ENCODE assay signal across 8 cellular contexts in the genomic region with DNA sequence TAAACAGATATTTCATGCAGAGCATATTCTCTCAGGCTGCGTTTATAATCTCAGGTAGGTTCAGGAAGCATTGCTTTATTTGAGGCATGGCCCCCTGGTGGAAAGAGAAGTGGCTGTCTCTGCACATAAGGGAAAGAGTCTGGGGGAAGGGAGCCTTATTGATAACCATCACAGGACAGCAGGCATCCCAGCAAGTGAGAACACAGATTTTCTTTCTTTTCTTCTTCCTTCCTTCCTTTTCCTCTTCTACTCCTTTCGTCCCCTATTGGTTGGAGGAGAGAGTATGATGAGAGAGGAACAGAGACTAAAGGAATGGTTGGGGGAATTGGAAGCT. TPM values are rescaled to one million over a fixed set of nuclear protein-coding genes. Genes with fewer than 3 reads are reported as not detected.
DNase-seq lines count a peak whose midpoint lies in the region; ATAC-seq and TF ChIP-seq lines count a peak whose summit lies in the region.

No MANE protein-coding gene starts in this region.

- H3K4me1 ChIP-seq in CD8-positive, alpha-beta T cell (ENCODE audit: insufficient read depth, low read length), result no peaks in the 10 kb centered on the region
- no peaks in the 10 kb centered on the region for H3K4me1 ChIP-seq in foreskin keratinocyte

- H3K4me3 ChIP-seq in CD8-positive, alpha-beta T cell (ENCODE audit: low read depth, low read length), result no peak overlapping the region

- peaks cover 31% of the 10 kb centered on the region for H3K4me1 Mint-ChIP-seq in CD8-positive, alpha-beta T cell (ENCODE audit: low read depth)

- peaks cover 57% of the 10 kb centered on the region for H3K36me3 Mint-ChIP-seq in CD8-positive, alpha-beta T cell

- TF ChIP-seq CTCF in CD8-positive, alpha-beta T cell (IDR thresholded peaks at IDR 0.05), result peak; percentile 45
- peak; percentile 62 for TF ChIP-seq CTCF in foreskin keratinocyte (conservative IDR thresholded peaks at IDR 0.05)

- CTCF ChIA-PET in CD8-positive, alpha-beta T cell (lab: Charles Lee), result interaction anchor here (1.0 to 2.3 kb wide), 2 partner anchors 157 to 194 kb away, joined by 3 to 10 read pairs; no protein-coding TSS in a partner anchor

- H3K27ac ChIP-seq in CD8-positive, alpha-beta T cell (ENCODE audit: low read depth, low read length), result no peak overlapping the region
- H3K27ac ChIP-seq in foreskin keratinocyte, result no peak overlapping the region

- no peaks in the 10 kb centered on the region for H3K27me3 ChIP-seq in CD8-positive, alpha-beta T cell (ENCODE audit: insufficient read depth, low read length)
- no peaks in the 10 kb centered on the region for H3K27me3 ChIP-seq in foreskin keratinocyte

- H3K27ac Mint-ChIP-seq in CD8-positive, alpha-beta T cell, result peak overlapping the region; percentile 60

- no peaks in the 10 kb centered on the region for H3K36me3 ChIP-seq in CD8-positive, alpha-beta T cell (ENCODE audit: insufficient read depth, low read length)

- peak in 3 of 7 experiments; percentile 15 to 38 (median 19) for DNase-seq in CD8-positive, alpha-beta T cell
- DNase-seq in SK-N-DZ (ENCODE audit: low spot score) (peak; percentile 54), foreskin keratinocyte (peak in 1 of 2 donors; percentile 14), NCI-H526 treated with DMSO at 0.1 percent for 48 hours (lab: John Stamatoyannopoulos, UW) (no peak), NCI-H1048 (lab: John Stamatoyannopoulos, UW) (no peak)
- no peak for DNase-seq in activated T-cell treated with anti-CD3 and anti-CD28 coated beads, Interleukin-2, amount 50 U/mL, for 48 hours
- DNase-seq in stimulated activated CD4-positive, alpha-beta T cell treated with anti-CD3 and anti-CD28 coated beads, Interleukin-12 subunit alpha, Interleukin-12 subunit beta, amount 100 ng/mL, for 4 hours, result no peak

- intact Hi-C loops in CD8-positive, alpha-beta T cell (cut with DNase I, micrococcal nuclease), result loop anchor here (1.0 kb wide), 3 partner anchors 128 to 192 kb away; partner anchors contain the start of gene EGLN1 (in 1 of the 2)

- no peaks in the 10 kb centered on the region for H3K9me3 ChIP-seq in CD8-positive, alpha-beta T cell (ENCODE audit: low read length)

- peak; percentile 57 for ATAC-seq in CD8-positive, alpha-beta T cell
- ATAC-seq in GM19351 (IDR thresholded peaks at IDR 0.05; ENCODE audit: unreplicated experiment) (peak; percentile 71), foreskin keratinocyte (peak; percentile 76)

- H3K9me3 Mint-ChIP-seq in CD8-positive, alpha-beta T cell, result no peaks in the 10 kb centered on the region

- H3K27me3 Mint-ChIP-seq in CD8-positive, alpha-beta T cell (ENCODE audit: low read depth), result no peaks in the 10 kb centered on the region

- H3K4me3 Mint-ChIP-seq in CD8-positive, alpha-beta T cell, result no peak overlapping the region

- POLR2A ChIA-PET in CD8-positive, alpha-beta T cell (lab: Charles Lee), result no interaction called here

RNA-seq across cellular contexts. Expression of gene TSNAX, which starts 21.9 kb away (rescaled TPM):
- total RNA-seq in CD8-positive, alpha-beta T cell, result 10 to 100 TPM; 19.7 to 21.7 TPM
- polyA plus RNA-seq in SK-N-DZ (2014; cell fraction: cytosol; rRNA removed), result 46.8 and 47.1 TPM in 2 replicates
- polyA plus RNA-seq in SK-N-DZ (2014; cell fraction: nucleus; rRNA removed), result 10.8 and 12.8 TPM in 2 replicates
- 29.9 and 30.4 TPM in 2 replicates for total RNA-seq in foreskin keratinocyte
- 10.4 and 12.6 TPM in 2 replicates for polyA plus RNA-seq in foreskin keratinocyte
